ENCODE assay signal across 16 cellular contexts in the genomic region with DNA sequence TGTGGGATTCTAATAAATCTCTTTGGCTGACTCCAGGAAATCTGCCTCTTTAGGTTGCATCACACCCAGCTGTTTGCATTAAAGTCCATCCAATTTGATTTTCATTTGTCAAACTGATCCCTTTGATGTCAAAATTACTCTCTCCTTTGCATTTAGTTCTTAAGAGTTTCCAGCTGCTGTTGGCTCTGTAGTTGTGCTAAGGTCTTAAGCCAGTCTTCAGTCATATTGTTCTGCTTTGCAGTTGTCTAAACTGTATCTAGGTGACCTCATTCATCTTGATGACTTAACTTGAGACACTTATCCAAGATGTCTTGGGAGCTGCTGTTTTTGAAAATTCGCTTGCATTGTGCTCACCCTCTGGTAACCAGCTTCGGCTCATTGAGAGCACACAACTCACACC.
DNase-seq lines count a peak whose midpoint lies in the region; FAIRE-seq and TF ChIP-seq lines count a peak whose summit lies in the region.
"Had no signal": no experiment of that assay in that cellular context is flagged by ENCODE, and none has a peak within 500 bp of the region (broad histone marks: within the 10 kb centered on the region; RNA-seq: fewer than 3 reads in every experiment).

No MANE protein-coding gene starts in this region.

- no peak for TF ChIP-seq POLR2A in H54 (IDR thresholded peaks at IDR 0.05; ENCODE audit: low read depth, low read length)

- FAIRE-seq in H54 (lab: Jason Lieb, UNC), result peak; percentile 55

- no peak overlapping the region for H3K4me3 ChIP-seq in AG10803 (ENCODE audit: low read length)
- H3K4me3 ChIP-seq: SK-N-MC had no signal

- no peak for TF ChIP-seq CTCF in AG10803 (conservative IDR thresholded peaks at IDR 0.05; ENCODE audit: low read length)

- peak; percentile 28 for DNase-seq in AG10803 (ENCODE audit: low read depth)
- no peak for DNase-seq in H54 (ENCODE audit: insufficient read length, low spot score)
- DNase-seq in NCI-H345 treated with DMSO at 0.1 percent for 48 hours (lab: John Stamatoyannopoulos, UW; ENCODE audit: unreplicated experiment), result peak; percentile 33
- peak; percentile 75 for DNase-seq in fibroblast of peridontal ligament (ENCODE audit: extremely low read depth)
- DNase-seq in AG20443 (ENCODE audit: low spot score), result no peak
- no peak for DNase-seq in NCI-H1092 (lab: John Stamatoyannopoulos, UW)
- DNase-seq in iPS-NIHi7 (ENCODE audit: extremely low spot score), result no peak
- DNase-seq in activated T-cell treated with anti-CD3 and anti-CD28 coated beads, Interleukin-2, amount 50 U/mL, for 1 hour, result no peak
- DNase-seq: GDM1, HCEC 1CT, KG1, MV-4-11, NCI-H2029 treated with DMSO at 0.1 percent for 48 hours, NCI-H526, SHP77 had no signal

Comparison
In these comparisons a context has a peak if more than half of its experiments do, and no peak if none do; other contexts are left out.
1. DNase-seq: peak in AG10803 (single experiment), NCI-H345 treated with DMSO at 0.1 percent for 48 hours (single experiment) and fibroblast of peridontal ligament (single experiment); none in H54 (single experiment), AG20443 (single experiment), NCI-H1092 (single experiment), iPS-NIHi7 (single experiment) and activated T-cell treated with anti-CD3 and anti-CD28 coated beads, Interleukin-2, amount 50 U/mL, for 1 hour (single experiment).